Comparison of ENCODE assay signal across 27 cellular contexts in the genomic region with DNA sequence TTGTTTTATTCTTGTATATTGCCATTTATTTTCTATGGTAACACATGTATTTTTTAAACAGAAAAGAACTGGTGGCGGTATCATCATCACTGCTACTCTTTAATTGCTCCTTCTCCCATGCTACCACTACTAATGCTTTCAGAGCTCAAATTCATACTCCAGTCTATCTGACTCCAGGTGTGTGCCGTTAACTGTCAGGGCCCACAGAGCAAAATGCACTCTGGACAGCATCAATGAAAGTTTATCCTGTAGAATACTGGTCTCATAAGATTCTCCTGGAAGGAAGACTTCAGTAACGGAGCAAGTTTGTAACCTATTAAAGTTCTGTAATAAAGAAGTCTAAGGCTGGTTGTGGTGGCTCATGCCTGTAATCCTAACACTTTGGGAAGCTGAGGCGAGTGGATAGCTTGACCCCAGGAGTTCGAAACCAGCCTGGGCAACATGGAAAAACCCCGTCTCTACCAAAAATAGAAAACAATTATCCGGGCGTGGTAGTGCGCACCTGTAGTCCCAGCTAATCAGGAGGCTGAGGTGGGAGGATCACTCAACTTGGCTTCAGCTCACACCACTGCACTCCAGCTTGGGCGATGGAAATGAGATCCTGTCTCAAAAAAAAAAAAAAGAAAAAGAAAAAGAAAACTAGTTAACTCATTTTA. TPM values are rescaled to one million over a fixed set of nuclear protein-coding genes. Genes with fewer than 3 reads are reported as not detected.
DNase-seq lines count a peak whose midpoint lies in the region; ATAC-seq and TF ChIP-seq lines count a peak whose summit lies in the region.
"Had no signal": no experiment of that assay in that cellular context is flagged by ENCODE, and none has a peak within 500 bp of the region (broad histone marks: within the 10 kb centered on the region; RNA-seq: fewer than 3 reads in every experiment).

No MANE protein-coding gene starts in this region.

- TF ChIP-seq CTCF in mesothelial cell of epicardium (IDR thresholded peaks at IDR 0.05; ENCODE audit: unreplicated experiment), result no peak

- H3K27me3 Mint-ChIP-seq in mesothelial cell of epicardium (ENCODE audit: low read depth), result no peaks in the 10 kb centered on the region
- H3K27me3 Mint-ChIP-seq: activated CD4-positive, alpha-beta memory T cell treated with anti-CD3 and anti-CD28 coated beads for 36 hours; CD8-positive, alpha-beta memory T cell; central memory CD8-positive, alpha-beta T cell; effector memory CD8-positive, alpha-beta T cell; IgD-negative memory B cell; memory B cell had no signal

- ATAC-seq in GM19395 (IDR thresholded peaks at IDR 0.05; ENCODE audit: unreplicated experiment) (peak; percentile 20), HG02678 (IDR thresholded peaks at IDR 0.05; ENCODE audit: unreplicated experiment) (peak; percentile 20), HG03442 (IDR thresholded peaks at IDR 0.05; ENCODE audit: unreplicated experiment) (peak; percentile 15), HG02763 (IDR thresholded peaks at IDR 0.05; ENCODE audit: unreplicated experiment) (no peak)
- ATAC-seq: activated CD4-positive, CD25-positive, alpha-beta regulatory T cell treated with anti-CD3 and anti-CD28 coated beads, Interleukin-2, amount 50 U/mL, for 24 hours; body of pancreas; effector memory CD8-positive, alpha-beta T cell; left lung had no signal

- DNase-seq in mesothelial cell of epicardium (ENCODE audit: low spot score in 2 of 2, unreplicated experiment in 2 of 2) (no peak), A172 (ENCODE audit: low spot score) (no peak), NCI-H526 treated with DMSO at 0.1 percent for 48 hours (lab: John Stamatoyannopoulos, UW) (no peak)
- DNase-seq: activated CD4-positive, alpha-beta memory T cell treated with anti-CD3 and anti-CD28 coated beads for 36 hours; activated naive CD4-positive, alpha-beta T cell; activated T-cell treated with anti-CD3 and anti-CD28 coated beads, Interleukin-2, amount 50 U/mL, for 72 hours; body of pancreas; CD8-positive, alpha-beta memory T cell; effector memory CD8-positive, alpha-beta T cell; left lung; NCI-H1048; NCI-H187; NCI-H526; nephron progenitor cell; SHP77; stimulated activated CD4-positive, alpha-beta T cell treated with anti-CD3 and anti-CD28 coated beads, Interleukin-15, amount 100 ng/mL, for 24 hours; stimulated activated CD4-positive, alpha-beta T cell treated with anti-CD3 and anti-CD28 coated beads, Interleukin-4, amount 100 ng/mL, for 4 hours; T-helper 2 cell; tibial artery had no signal

- no peaks in the 10 kb centered on the region for H3K36me3 Mint-ChIP-seq in mesothelial cell of epicardium
- H3K36me3 Mint-ChIP-seq: activated CD4-positive, alpha-beta memory T cell treated with anti-CD3 and anti-CD28 coated beads for 36 hours; memory B cell had no signal

- no peaks in the 10 kb centered on the region for H3K9me3 Mint-ChIP-seq in mesothelial cell of epicardium
- H3K9me3 Mint-ChIP-seq: activated CD4-positive, alpha-beta memory T cell treated with anti-CD3 and anti-CD28 coated beads for 36 hours; activated T-cell treated with anti-CD3 and anti-CD28 coated beads, Interleukin-2, amount 50 U/mL, for 72 hours; CD8-positive, alpha-beta memory T cell; central memory CD8-positive, alpha-beta T cell; effector memory CD8-positive, alpha-beta T cell; IgD-negative memory B cell; memory B cell; nephron progenitor cell had no signal

- no peak overlapping the region for H3K4me3 Mint-ChIP-seq in mesothelial cell of epicardium
- H3K4me3 Mint-ChIP-seq: activated CD4-positive, alpha-beta memory T cell treated with anti-CD3 and anti-CD28 coated beads for 36 hours; activated T-cell treated with anti-CD3 and anti-CD28 coated beads, Interleukin-2, amount 50 U/mL, for 72 hours; central memory CD8-positive, alpha-beta T cell; effector memory CD8-positive, alpha-beta T cell; memory B cell; nephron progenitor cell had no signal

- H3K27ac Mint-ChIP-seq in mesothelial cell of epicardium, result peak overlapping the region; percentile 53
- H3K27ac Mint-ChIP-seq: activated CD4-positive, alpha-beta memory T cell treated with anti-CD3 and anti-CD28 coated beads for 36 hours; activated T-cell treated with anti-CD3 and anti-CD28 coated beads, Interleukin-2, amount 50 U/mL, for 72 hours; memory B cell; nephron progenitor cell had no signal

- H3K4me1 Mint-ChIP-seq in mesothelial cell of epicardium, result peaks cover 7% of the 10 kb centered on the region
- H3K4me1 Mint-ChIP-seq: nephron progenitor cell had no signal

RNA-seq across cellular contexts. Expression of a gene that starts 18.4 kb away (rescaled TPM):
- 11.6 to 12.5 TPM (median 12.1 TPM) in 3 replicates for total RNA-seq in mesothelial cell of epicardium
- total RNA-seq in A172 (2014; rRNA removed; shearing (Covaris generic)), result 13.1 and 15.0 TPM in 2 replicates
